In the genomic region with DNA sequence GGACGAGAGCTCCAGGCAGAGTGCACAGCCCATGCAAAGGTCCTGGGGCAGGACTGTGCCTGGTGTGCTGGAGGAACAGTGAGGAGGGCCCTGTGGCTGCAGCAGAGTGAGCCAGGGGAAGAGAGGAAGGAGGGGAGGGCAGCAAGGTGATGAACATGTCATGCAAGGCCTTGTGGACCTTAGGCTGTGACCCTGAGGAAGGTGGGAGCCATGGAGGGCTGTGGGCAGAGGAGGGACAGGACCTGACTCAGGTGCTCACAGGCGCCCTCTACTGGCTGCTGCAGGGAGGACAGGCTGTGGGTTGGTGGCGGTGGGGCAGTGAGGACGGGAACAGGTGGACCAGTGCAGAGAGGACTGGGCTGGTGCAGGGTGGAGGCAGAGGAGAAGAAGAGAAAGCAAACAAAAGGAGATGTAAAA, we compare ENCODE assay signal across 8 cellular contexts.
DNase-seq lines count a peak whose midpoint lies in the region; ATAC-seq and TF ChIP-seq lines count a peak whose summit lies in the region.

No MANE protein-coding gene starts in this region.

- no peaks in the 10 kb centered on the region for H3K27me3 ChIP-seq in heart left ventricle
- no peaks in the 10 kb centered on the region for H3K27me3 ChIP-seq in right atrium auricular region

- ATAC-seq in heart left ventricle (peak in 1 of 4 donors; percentile 43), HG03342 (IDR thresholded peaks at IDR 0.05; ENCODE audit: unreplicated experiment) (no peak), GM19023 (IDR thresholded peaks at IDR 0.05; ENCODE audit: unreplicated experiment) (no peak)

- TF ChIP-seq CTCF in heart left ventricle (IDR thresholded peaks at IDR 0.05) (peak in 11 of 12 donors; percentile 14 to 49 (median 37)), right atrium auricular region (IDR thresholded peaks at IDR 0.05) (peak in 1 of 2 donors; percentile 52), fibroblast of the aortic adventitia (IDR thresholded peaks at IDR 0.05; ENCODE audit: insufficient read depth, low read length) (peak; percentile 62)

- no peaks in the 10 kb centered on the region for H3K36me3 ChIP-seq in heart left ventricle
- H3K36me3 ChIP-seq in right atrium auricular region, result no peaks in the 10 kb centered on the region

- intact Hi-C loops in heart left ventricle (cut with DNase I), result no loop called here

- H3K27ac ChIP-seq in heart left ventricle (no peak overlapping the region), right atrium auricular region (no peak overlapping the region)

- H3K4me3 ChIP-seq in heart left ventricle, result no peak overlapping the region
- no peak overlapping the region for H3K4me3 ChIP-seq in right atrium auricular region
- no peak overlapping the region for H3K4me3 ChIP-seq in fibroblast of the aortic adventitia (ENCODE audit: low read depth, low read length)

- peaks cover 0 to 6% (median 0%) of the 10 kb centered on the region in 12 donors for H3K9me3 ChIP-seq in heart left ventricle
- no peaks in the 10 kb centered on the region for H3K9me3 ChIP-seq in right atrium auricular region

- no peak for TF ChIP-seq POLR2A in heart left ventricle (IDR thresholded peaks at IDR 0.05)

- peak in 1 of 5 donors; percentile 77 for DNase-seq in heart left ventricle
- DNase-seq in right atrium auricular region (ENCODE audit: low spot score), result no peak
- DNase-seq in activated CD8-positive, alpha-beta memory T cell treated with anti-CD3 and anti-CD28 coated beads for 24 hours, result peak; percentile 87
- DNase-seq in fibroblast of the aortic adventitia (ENCODE audit: low read depth), result no peak
- peak; percentile 14 to 64 (median 15) for DNase-seq in stimulated activated CD4-positive, alpha-beta T cell treated with anti-CD3 and anti-CD28 coated beads, TNF-alpha, amount 100 ng/mL, for 24 hours (ENCODE audit: low read depth in 3 of 3)
- no peak for DNase-seq in NCI-H1417 treated with DMSO at 0.1 percent for 48 hours (lab: John Stamatoyannopoulos, UW)

- H3K4me1 ChIP-seq in heart left ventricle (peaks cover 0 to 5% (median 0%) of the 10 kb centered on the region in 12 donors), right atrium auricular region (no peaks in the 10 kb centered on the region)

- WGBS in heart left ventricle, 4 donors, result 61 to 67% (median 66%) methylated on average over 4 of the region's 4 CpGs

Comparison
In these comparisons a context has a peak if more than half of its experiments do, and no peak if none do; other contexts are left out.
1. DNase-seq: peak in activated CD8-positive, alpha-beta memory T cell treated with anti-CD3 and anti-CD28 coated beads for 24 hours (single experiment) and stimulated activated CD4-positive, alpha-beta T cell treated with anti-CD3 and anti-CD28 coated beads, TNF-alpha, amount 100 ng/mL, for 24 hours (3 of 3); none in right atrium auricular region (single experiment), fibroblast of the aortic adventitia (single experiment) and NCI-H1417 treated with DMSO at 0.1 percent for 48 hours (single experiment).